36 cellular contexts compared by ENCODE assay signal in the genomic region with DNA sequence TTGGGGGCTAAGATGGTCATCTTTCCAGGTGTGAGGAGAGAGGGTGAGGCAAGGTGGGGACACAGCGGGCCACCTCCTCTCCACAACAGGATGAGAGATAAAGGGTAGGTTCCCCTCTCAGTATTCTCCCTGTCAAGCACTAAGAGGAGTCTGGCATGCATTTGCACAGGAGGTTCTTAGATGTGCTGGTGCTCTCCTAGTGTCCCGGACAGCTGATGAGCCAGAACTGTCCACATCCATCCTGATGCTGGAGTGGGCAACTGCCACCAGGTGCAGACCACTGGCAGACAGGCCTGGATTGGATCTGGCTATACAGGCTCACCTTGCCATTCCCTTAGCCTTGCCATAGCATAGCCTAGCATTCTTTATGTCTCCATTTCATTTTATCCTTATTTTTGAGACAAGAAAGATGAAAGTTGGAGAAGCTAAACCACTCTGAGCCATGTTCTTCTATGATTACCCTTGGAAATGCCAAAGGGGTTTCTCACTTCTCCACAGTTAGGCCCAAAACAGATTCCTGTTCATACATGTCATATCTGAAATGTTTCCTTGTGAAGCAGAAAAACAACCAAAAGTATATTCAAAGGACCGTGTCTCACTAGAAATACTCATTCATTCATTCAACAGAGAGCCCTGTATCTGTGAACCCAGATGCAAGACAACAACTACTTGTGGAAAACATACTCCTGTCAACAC. TPM values are rescaled to one million over a fixed set of nuclear protein-coding genes. Genes with fewer than 3 reads are reported as not detected.
DNase-seq lines count a peak whose midpoint lies in the region; ATAC-seq and TF ChIP-seq lines count a peak whose summit lies in the region.
"Had no signal": no experiment of that assay in that cellular context is flagged by ENCODE, and none has a peak within 500 bp of the region (broad histone marks: within the 10 kb centered on the region; RNA-seq: fewer than 3 reads in every experiment).

No MANE protein-coding gene starts in this region.

- peaks cover 2 to 6% of the 10 kb centered on the region in 2 donors for H3K9me3 Mint-ChIP-seq in activated T-cell treated with anti-CD3 and anti-CD28 coated beads, Interleukin-2, amount 50 U/mL, for 72 hours
- peaks cover 11% of the 10 kb centered on the region for H3K9me3 Mint-ChIP-seq in activated T-cell treated with anti-CD3 and anti-CD28 coated beads, Interleukin-2, amount 50 U/mL, for 4 hours
- H3K9me3 Mint-ChIP-seq in natural killer cell treated with Interleukin-12 subunit alpha and Interleukin-12 subunit beta and Interleukin-15 and Interleukin-18, amount 100 ng/mL, for 72 hours, result peaks cover 4% of the 10 kb centered on the region
- H3K9me3 Mint-ChIP-seq in Calu3 (ENCODE audit: low read depth, unreplicated experiment), result no peaks in the 10 kb centered on the region

- no peak overlapping the region for H3K4me3 Mint-ChIP-seq in activated T-cell treated with anti-CD3 and anti-CD28 coated beads, Interleukin-2, amount 50 U/mL, for 72 hours
- no peak overlapping the region for H3K4me3 Mint-ChIP-seq in activated T-cell treated with anti-CD3 and anti-CD28 coated beads, Interleukin-2, amount 50 U/mL, for 4 hours
- no peak overlapping the region for H3K4me3 Mint-ChIP-seq in natural killer cell treated with Interleukin-12 subunit alpha and Interleukin-12 subunit beta and Interleukin-15 and Interleukin-18, amount 100 ng/mL, for 72 hours
- H3K4me3 Mint-ChIP-seq in Calu3 (ENCODE audit: low read depth, unreplicated experiment), result no peak overlapping the region
- H3K4me3 Mint-ChIP-seq: activated naive CD8-positive, alpha-beta T cell treated with anti-CD3 and anti-CD28 coated beads, Interleukin-2, amount 10 ng/mL, durations not matched to agents 7 days and 5 days; dendritic cell treated with granulocyte-macrophage colony-stimulating factor and Interleukin-4, amounts not matched to agents 40 ng/mL and 50 ng/mL, for 4 days; endodermal cell; nephron had no signal

- peaks cover 10 to 13% of the 10 kb centered on the region in 2 donors for H3K36me3 Mint-ChIP-seq in activated T-cell treated with anti-CD3 and anti-CD28 coated beads, Interleukin-2, amount 50 U/mL, for 72 hours (ENCODE audit: insufficient read depth in 2 of 2)
- peaks cover 64% of the 10 kb centered on the region for H3K36me3 Mint-ChIP-seq in activated T-cell treated with anti-CD3 and anti-CD28 coated beads, Interleukin-2, amount 50 U/mL, for 4 hours (ENCODE audit: insufficient read depth)
- H3K36me3 Mint-ChIP-seq in natural killer cell treated with Interleukin-12 subunit alpha and Interleukin-12 subunit beta and Interleukin-15 and Interleukin-18, amount 100 ng/mL, for 72 hours, result peaks cover 12% of the 10 kb centered on the region
- H3K36me3 Mint-ChIP-seq in Calu3 (ENCODE audit: insufficient read depth, unreplicated experiment), result no peaks in the 10 kb centered on the region

- H3K27ac Mint-ChIP-seq in activated T-cell treated with anti-CD3 and anti-CD28 coated beads, Interleukin-2, amount 50 U/mL, for 72 hours, result peak overlapping the region; percentile 5
- H3K27ac Mint-ChIP-seq in natural killer cell treated with Interleukin-12 subunit alpha and Interleukin-12 subunit beta and Interleukin-15 and Interleukin-18, amount 100 ng/mL, for 72 hours, result no peak overlapping the region
- H3K27ac Mint-ChIP-seq in Calu3 (ENCODE audit: unreplicated experiment), result no peak overlapping the region
- H3K27ac Mint-ChIP-seq: activated naive CD8-positive, alpha-beta T cell treated with anti-CD3 and anti-CD28 coated beads, Interleukin-2, amount 10 ng/mL, durations not matched to agents 7 days and 5 days; dendritic cell treated with granulocyte-macrophage colony-stimulating factor and Interleukin-4, amounts not matched to agents 40 ng/mL and 50 ng/mL, for 4 days; endodermal cell; nephron had no signal

- CTCF ChIA-PET in Calu3 (lab: Charles Lee), result no interaction called here

- no peak overlapping the region for H3K4me3 ChIP-seq in coronary artery
- H3K4me3 ChIP-seq: esophagus squamous epithelium, heart left ventricle, lower lobe of right lung had no signal

- no peak for ATAC-seq in activated T-cell treated with anti-CD3 and anti-CD28 coated beads, Interleukin-2, amount 50 U/mL, for 72 hours (replicated peaks in 1 of 2)
- no peak for ATAC-seq in activated T-cell treated with anti-CD3 and anti-CD28 coated beads, Interleukin-2, amount 50 U/mL, for 4 hours
- no peak for ATAC-seq in natural killer cell treated with Interleukin-12 subunit alpha and Interleukin-12 subunit beta and Interleukin-15 and Interleukin-18, amount 100 ng/mL, for 72 hours
- no peak for ATAC-seq in GM19328 (IDR thresholded peaks at IDR 0.05; ENCODE audit: unreplicated experiment)
- ATAC-seq: activated CD4-positive, CD25-positive, alpha-beta regulatory T cell treated with anti-CD3 and anti-CD28 coated beads, Interleukin-2, amount 50 U/mL, for 24 hours; heart left ventricle; lower lobe of right lung; Panc1 had no signal

- TF ChIP-seq CTCF in coronary artery (IDR thresholded peaks at IDR 0.05) (no peak), Calu3 (IDR thresholded peaks at IDR 0.05; ENCODE audit: unreplicated experiment) (no peak)

- DNase-seq in activated T-cell treated with anti-CD3 and anti-CD28 coated beads, Interleukin-2, amount 50 U/mL, for 72 hours, result no peak
- no peak for DNase-seq in activated T-cell treated with anti-CD3 and anti-CD28 coated beads, Interleukin-2, amount 50 U/mL, for 4 hours
- peak; percentile 16 for DNase-seq in EL
- DNase-seq in coronary artery (ENCODE audit: low spot score), result peak; percentile 22
- DNase-seq in stimulated activated CD8-positive, alpha-beta memory T cell treated with anti-CD3 and anti-CD28 coated beads, Interleukin-4, amount 100 ng/mL, for 48 hours, result peak; percentile 15
- DNase-seq in natural killer cell treated with Interleukin-12 subunit alpha and Interleukin-12 subunit beta and Interleukin-15 and Interleukin-18, amount 100 ng/mL, for 72 hours (ENCODE audit: low spot score), result no peak
- DNase-seq in Calu3, result no peak
- DNase-seq: activated effector memory CD4-positive, alpha-beta T cell treated with anti-CD3 and anti-CD28 coated beads, Interleukin-2, amount 50 U/mL, for 16 hours; activated naive CD8-positive, alpha-beta T cell treated with anti-CD3 and anti-CD28 coated beads, Interleukin-2, amount 10 ng/mL, durations not matched to agents 7 days and 5 days; caudate nucleus; endodermal cell; esophagus squamous epithelium; foreskin melanocyte; HCEC 1CT; heart left ventricle; kidney glomerular epithelial cell; lower lobe of right lung; NCI-H1436; NCI-H2081; NCI-H226; NCI-H69; Right ventricle myocardium superior; small intestine; stimulated activated naive CD4-positive, alpha-beta T cell treated with Interleukin-2 at 50 U/mL for 16 hours had no signal

- no peak overlapping the region for H3K27ac ChIP-seq in coronary artery
- H3K27ac ChIP-seq: esophagus squamous epithelium, heart left ventricle, lower lobe of right lung had no signal

- no peaks in the 10 kb centered on the region for H3K27me3 Mint-ChIP-seq in activated T-cell treated with anti-CD3 and anti-CD28 coated beads, Interleukin-2, amount 50 U/mL, for 72 hours (ENCODE audit: low read depth)
- no peaks in the 10 kb centered on the region for H3K27me3 Mint-ChIP-seq in activated T-cell treated with anti-CD3 and anti-CD28 coated beads, Interleukin-2, amount 50 U/mL, for 4 hours (ENCODE audit: low read depth)
- peaks cover 0 to 3% of the 10 kb centered on the region in 2 donors for H3K27me3 Mint-ChIP-seq in natural killer cell treated with Interleukin-12 subunit alpha and Interleukin-12 subunit beta and Interleukin-15 and Interleukin-18, amount 100 ng/mL, for 72 hours
- peaks cover 92% of the 10 kb centered on the region for H3K27me3 Mint-ChIP-seq in Calu3 (ENCODE audit: unreplicated experiment)
- H3K27me3 Mint-ChIP-seq: activated naive CD8-positive, alpha-beta T cell treated with anti-CD3 and anti-CD28 coated beads, Interleukin-2, amount 10 ng/mL, durations not matched to agents 7 days and 5 days; dendritic cell treated with granulocyte-macrophage colony-stimulating factor and Interleukin-4, amounts not matched to agents 40 ng/mL and 50 ng/mL, for 4 days had no signal

- no TSS peak for BruUV-seq in Calu3 (replicated peaks; lab: Mats Ljungman, UMichigan)

- H3K4me1 Mint-ChIP-seq in activated T-cell treated with anti-CD3 and anti-CD28 coated beads, Interleukin-2, amount 50 U/mL, for 72 hours (ENCODE audit: low read depth), result peaks cover 21% of the 10 kb centered on the region
- peaks cover 15% of the 10 kb centered on the region for H3K4me1 Mint-ChIP-seq in activated T-cell treated with anti-CD3 and anti-CD28 coated beads, Interleukin-2, amount 50 U/mL, for 4 hours (ENCODE audit: low read depth)
- peaks cover 5 to 9% of the 10 kb centered on the region in 2 donors for H3K4me1 Mint-ChIP-seq in natural killer cell treated with Interleukin-12 subunit alpha and Interleukin-12 subunit beta and Interleukin-15 and Interleukin-18, amount 100 ng/mL, for 72 hours (ENCODE audit: low read depth in 2 of 2)
- H3K4me1 Mint-ChIP-seq in Calu3 (ENCODE audit: low read depth, unreplicated experiment), result no peaks in the 10 kb centered on the region
- H3K4me1 Mint-ChIP-seq: endodermal cell, nephron had no signal

- intact Hi-C loops in Calu3 (cut with micrococcal nuclease; ENCODE audit: unreplicated experiment), result no loop called here

RNA-seq across cellular contexts. Expression of a gene that starts 48.8 kb away (rescaled TPM):
- not detected for total RNA-seq in activated T-cell treated with anti-CD3 and anti-CD28 coated beads, Interleukin-2, amount 50 U/mL, for 72 hours
- not detected for total RNA-seq in activated T-cell treated with anti-CD3 and anti-CD28 coated beads, Interleukin-2, amount 50 U/mL, for 4 hours
- total RNA-seq in natural killer cell treated with Interleukin-12 subunit alpha and Interleukin-12 subunit beta and Interleukin-15 and Interleukin-18, amount 100 ng/mL, for 72 hours, result not detected
- total RNA-seq in Calu3 (2022), result not detected in 2 replicates
- total RNA-seq: activated naive CD8-positive, alpha-beta T cell treated with anti-CD3 and anti-CD28 coated beads, Interleukin-2, amount 10 ng/mL, durations not matched to agents 7 days and 5 days; astrocyte; endodermal cell; esophagus squamous epithelium; G401; lower lobe of right lung; mononuclear cell; omental fat pad; renal cortical epithelial cell; Right ventricle myocardium superior; T-helper 2 cell treated with Interferon-gamma antibody and Interleukin-4, amounts not matched to agents 100 ng/mL and 5 ng/mL, for 36 hours; temporal lobe had no signal

Comparison
In these comparisons a context has a peak if more than half of its experiments do, and no peak if none do; other contexts are left out.
1. DNase-seq: peak in EL (single experiment), coronary artery (single experiment) and stimulated activated CD8-positive, alpha-beta memory T cell treated with anti-CD3 and anti-CD28 coated beads, Interleukin-4, amount 100 ng/mL, for 48 hours (single experiment); none in activated T-cell treated with anti-CD3 and anti-CD28 coated beads, Interleukin-2, amount 50 U/mL, for 72 hours (0 of 2), activated T-cell treated with anti-CD3 and anti-CD28 coated beads, Interleukin-2, amount 50 U/mL, for 4 hours (single experiment), natural killer cell treated with Interleukin-12 subunit alpha and Interleukin-12 subunit beta and Interleukin-15 and Interleukin-18, amount 100 ng/mL, for 72 hours (single experiment) and Calu3 (single experiment).